ENCODE assay signal across 15 cellular contexts in the genomic region with DNA sequence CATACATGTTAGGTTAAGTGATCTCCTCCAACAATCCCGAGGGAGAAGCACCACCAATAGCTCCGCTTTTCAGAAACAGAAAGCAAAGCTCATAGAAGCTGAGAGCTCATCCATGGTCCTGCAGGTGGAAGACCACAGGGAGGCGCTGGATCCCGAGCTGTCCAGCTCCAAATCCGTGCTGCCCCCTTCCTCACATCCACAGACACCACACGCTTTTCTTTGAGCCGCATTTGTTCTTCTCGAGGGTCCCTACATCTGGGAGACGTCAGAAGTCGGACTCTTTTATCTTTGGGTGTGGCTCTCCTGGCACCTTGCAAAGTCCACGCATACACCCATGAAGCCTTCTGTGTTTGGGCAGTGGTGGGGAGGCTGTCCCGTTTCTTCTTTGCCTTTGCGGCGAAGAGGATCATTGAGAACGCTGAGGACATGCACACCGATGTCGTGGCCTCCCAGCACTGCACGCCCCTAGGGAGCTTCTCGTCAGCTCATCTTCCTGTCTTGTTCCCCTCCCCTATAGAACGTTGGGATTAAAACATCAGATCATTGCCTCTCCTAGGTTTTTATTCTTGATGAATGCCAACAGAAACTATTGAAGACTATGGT.
DNase-seq lines count a peak whose midpoint lies in the region; ATAC-seq and TF ChIP-seq lines count a peak whose summit lies in the region.
"Had no signal": no experiment of that assay in that cellular context is flagged by ENCODE, and none has a peak within 500 bp of the region (broad histone marks: within the 10 kb centered on the region; RNA-seq: fewer than 3 reads in every experiment).

No MANE protein-coding gene starts in this region.

- peaks cover 8% of the 10 kb centered on the region for H3K36me3 Mint-ChIP-seq in GM23338 (ENCODE audit: low read depth)
- H3K36me3 Mint-ChIP-seq: CD4-positive, alpha-beta memory T cell had no signal

- POLR2A ChIA-PET in PC-9 (lab: Charles Lee; ENCODE audit: unreplicated experiment) = no interaction called here

- peaks cover 37% of the 10 kb centered on the region for H3K9me3 Mint-ChIP-seq in GM23338

- no peak overlapping the region for H3K27ac Mint-ChIP-seq in GM23338
- H3K27ac Mint-ChIP-seq: CD4-positive, alpha-beta memory T cell had no signal

- H3K4me1 Mint-ChIP-seq in GM23338 = peaks cover 5% of the 10 kb centered on the region; the same call in 1 of the 3 replicates
- H3K4me1 Mint-ChIP-seq: CD4-positive, alpha-beta memory T cell had no signal

- H3K27me3 ChIP-seq in GM23338 (ENCODE audit: insufficient read depth) (no peaks in the 10 kb centered on the region), PC-9 (ENCODE audit: insufficient read depth, low read depth) (peaks cover 92% of the 10 kb centered on the region)
- H3K27me3 ChIP-seq: MG63, pancreas had no signal

- H4K20me1 ChIP-seq in GM23338 (replicated peaks; ENCODE audit: insufficient read depth) (no peaks in the 10 kb centered on the region), PC-9 (ENCODE audit: insufficient read depth) (no peaks in the 10 kb centered on the region; the same call in 1 of the 2 replicates)

- H2AFZ ChIP-seq in GM23338 = no peak overlapping the region
- H2AFZ ChIP-seq in PC-9 = no peak overlapping the region

- ATAC-seq in GM23338 (peak; percentile 99), HG03280 (IDR thresholded peaks at IDR 0.05; ENCODE audit: unreplicated experiment) (no peak)
- ATAC-seq: left lung had no signal

- H3K4me3 ChIP-seq in GM23338 (no peak overlapping the region), PC-9 (no peak overlapping the region)
- H3K4me3 ChIP-seq: cardiac muscle cell, left lung, MG63, pancreas had no signal

- H3K27ac ChIP-seq in C4-2B (no peak overlapping the region), GM23338 (ENCODE audit: low read depth) (no peak overlapping the region), PC-9 (no peak overlapping the region)
- H3K27ac ChIP-seq: cardiac muscle cell, left lung, pancreas had no signal

- peak; percentile 46 for TF ChIP-seq CTCF in C4-2B (conservative IDR thresholded peaks at IDR 0.05)
- TF ChIP-seq CTCF in GM23338 (conservative IDR thresholded peaks at IDR 0.05; ENCODE audit: low read depth in 2 of 2) = peak; percentile 81 to 96
- TF ChIP-seq CTCF in PC-9 (conservative IDR thresholded peaks at IDR 0.05) = peak; percentile 33; the same call in 1 of the 2 replicates

- H3K9me3 ChIP-seq in PC-9 (ENCODE audit: insufficient read depth, low read depth) = no peaks in the 10 kb centered on the region
- H3K9me3 ChIP-seq: MG63, pancreas had no signal

- DNase-seq in GM23338 (ENCODE audit: low spot score) = peak; percentile 90
- no peak for DNase-seq in PC-9
- DNase-seq in iPS-NIHi7 (ENCODE audit: extremely low spot score) = peak; percentile 94
- DNase-seq in DMS153 treated with DMSO at 0.1 percent for 48 hours (lab: John Stamatoyannopoulos, UW; ENCODE audit: unreplicated experiment) = no peak
- no peak for DNase-seq in activated T-cell treated with anti-CD3 and anti-CD28 coated beads for 4 hours
- DNase-seq in dermis blood vessel endothelial cell = no peak
- DNase-seq: activated T-cell treated with anti-CD3 and anti-CD28 coated beads, Interleukin-2, amount 50 U/mL, for 48 hours; CD4-positive, alpha-beta memory T cell; MG63; pancreas; T1000 had no signal

- no peak overlapping the region for H3K4me3 Mint-ChIP-seq in GM23338
- H3K4me3 Mint-ChIP-seq: CD4-positive, alpha-beta memory T cell had no signal

- CTCF ChIA-PET in PC-9 (lab: Charles Lee) = interaction anchor here (0.7 kb wide), 2 partner anchors 224 to 407 kb away, joined by 3 to 22 read pairs; no protein-coding TSS in a partner anchor

- H3K36me3 ChIP-seq in GM23338 (ENCODE audit: insufficient read depth) = no peaks in the 10 kb centered on the region
- no peaks in the 10 kb centered on the region for H3K36me3 ChIP-seq in PC-9 (ENCODE audit: low read depth)
- H3K36me3 ChIP-seq: cardiac muscle cell, left lung, MG63, pancreas had no signal

- no peaks in the 10 kb centered on the region for H3K79me2 ChIP-seq in GM23338 (replicated peaks; ENCODE audit: insufficient read depth)
- H3K79me2 ChIP-seq in PC-9 (ENCODE audit: low read depth) = no peaks in the 10 kb centered on the region

- intact Hi-C loops in PC-9 (cut with micrococcal nuclease; ENCODE audit: unreplicated experiment) = no loop called here

- no peaks in the 10 kb centered on the region; the same call in 1 of the 2 replicates for H3F3A ChIP-seq in GM23338 (replicated peaks; ENCODE audit: low read depth)
- no peaks in the 10 kb centered on the region for H3F3A ChIP-seq in PC-9 (ENCODE audit: insufficient read depth, low read depth)

- peaks cover 5% of the 10 kb centered on the region; the same call in 1 of the 2 replicates for H3K4me1 ChIP-seq in GM23338 (ENCODE audit: insufficient read depth)
- no peaks in the 10 kb centered on the region for H3K4me1 ChIP-seq in PC-9 (replicated peaks; ENCODE audit: insufficient read depth)
- H3K4me1 ChIP-seq: left lung, pancreas had no signal

- H3K9me2 ChIP-seq in GM23338 (ENCODE audit: insufficient read depth) (peaks cover 7% of the 10 kb centered on the region), PC-9 (ENCODE audit: insufficient read depth) (no peaks in the 10 kb centered on the region)

- H3K4me2 ChIP-seq in GM23338 (no peak overlapping the region), PC-9 (no peak overlapping the region)

- peaks cover 4% of the 10 kb centered on the region for H3K27me3 Mint-ChIP-seq in GM23338 (ENCODE audit: insufficient read depth, low read depth, poor library complexity)

- no TSS peak for BruUV-seq in PC-9 (replicated peaks; lab: Mats Ljungman, UMichigan)

TF ChIP-seq in GM23338, 12 proteins besides CTCF, POLR2A, EP300 and RAD21 (continues in another document):
- TF ChIP-seq EZH2phosphoT487 (IDR thresholded peaks at IDR 0.05; ENCODE audit: unreplicated experiment) = no peak
- no peak for TF ChIP-seq EZH2 (IDR thresholded peaks at IDR 0.05; ENCODE audit: low read depth, unreplicated experiment)
- no peak for TF ChIP-seq ZNF114 (CRISPR knock-in tag; IDR thresholded peaks at IDR 0.05)
- no peak for TF ChIP-seq ZNF331 (CRISPR knock-in tag; IDR thresholded peaks at IDR 0.05; ENCODE audit: low read depth)
- TF ChIP-seq, protein P1, sequence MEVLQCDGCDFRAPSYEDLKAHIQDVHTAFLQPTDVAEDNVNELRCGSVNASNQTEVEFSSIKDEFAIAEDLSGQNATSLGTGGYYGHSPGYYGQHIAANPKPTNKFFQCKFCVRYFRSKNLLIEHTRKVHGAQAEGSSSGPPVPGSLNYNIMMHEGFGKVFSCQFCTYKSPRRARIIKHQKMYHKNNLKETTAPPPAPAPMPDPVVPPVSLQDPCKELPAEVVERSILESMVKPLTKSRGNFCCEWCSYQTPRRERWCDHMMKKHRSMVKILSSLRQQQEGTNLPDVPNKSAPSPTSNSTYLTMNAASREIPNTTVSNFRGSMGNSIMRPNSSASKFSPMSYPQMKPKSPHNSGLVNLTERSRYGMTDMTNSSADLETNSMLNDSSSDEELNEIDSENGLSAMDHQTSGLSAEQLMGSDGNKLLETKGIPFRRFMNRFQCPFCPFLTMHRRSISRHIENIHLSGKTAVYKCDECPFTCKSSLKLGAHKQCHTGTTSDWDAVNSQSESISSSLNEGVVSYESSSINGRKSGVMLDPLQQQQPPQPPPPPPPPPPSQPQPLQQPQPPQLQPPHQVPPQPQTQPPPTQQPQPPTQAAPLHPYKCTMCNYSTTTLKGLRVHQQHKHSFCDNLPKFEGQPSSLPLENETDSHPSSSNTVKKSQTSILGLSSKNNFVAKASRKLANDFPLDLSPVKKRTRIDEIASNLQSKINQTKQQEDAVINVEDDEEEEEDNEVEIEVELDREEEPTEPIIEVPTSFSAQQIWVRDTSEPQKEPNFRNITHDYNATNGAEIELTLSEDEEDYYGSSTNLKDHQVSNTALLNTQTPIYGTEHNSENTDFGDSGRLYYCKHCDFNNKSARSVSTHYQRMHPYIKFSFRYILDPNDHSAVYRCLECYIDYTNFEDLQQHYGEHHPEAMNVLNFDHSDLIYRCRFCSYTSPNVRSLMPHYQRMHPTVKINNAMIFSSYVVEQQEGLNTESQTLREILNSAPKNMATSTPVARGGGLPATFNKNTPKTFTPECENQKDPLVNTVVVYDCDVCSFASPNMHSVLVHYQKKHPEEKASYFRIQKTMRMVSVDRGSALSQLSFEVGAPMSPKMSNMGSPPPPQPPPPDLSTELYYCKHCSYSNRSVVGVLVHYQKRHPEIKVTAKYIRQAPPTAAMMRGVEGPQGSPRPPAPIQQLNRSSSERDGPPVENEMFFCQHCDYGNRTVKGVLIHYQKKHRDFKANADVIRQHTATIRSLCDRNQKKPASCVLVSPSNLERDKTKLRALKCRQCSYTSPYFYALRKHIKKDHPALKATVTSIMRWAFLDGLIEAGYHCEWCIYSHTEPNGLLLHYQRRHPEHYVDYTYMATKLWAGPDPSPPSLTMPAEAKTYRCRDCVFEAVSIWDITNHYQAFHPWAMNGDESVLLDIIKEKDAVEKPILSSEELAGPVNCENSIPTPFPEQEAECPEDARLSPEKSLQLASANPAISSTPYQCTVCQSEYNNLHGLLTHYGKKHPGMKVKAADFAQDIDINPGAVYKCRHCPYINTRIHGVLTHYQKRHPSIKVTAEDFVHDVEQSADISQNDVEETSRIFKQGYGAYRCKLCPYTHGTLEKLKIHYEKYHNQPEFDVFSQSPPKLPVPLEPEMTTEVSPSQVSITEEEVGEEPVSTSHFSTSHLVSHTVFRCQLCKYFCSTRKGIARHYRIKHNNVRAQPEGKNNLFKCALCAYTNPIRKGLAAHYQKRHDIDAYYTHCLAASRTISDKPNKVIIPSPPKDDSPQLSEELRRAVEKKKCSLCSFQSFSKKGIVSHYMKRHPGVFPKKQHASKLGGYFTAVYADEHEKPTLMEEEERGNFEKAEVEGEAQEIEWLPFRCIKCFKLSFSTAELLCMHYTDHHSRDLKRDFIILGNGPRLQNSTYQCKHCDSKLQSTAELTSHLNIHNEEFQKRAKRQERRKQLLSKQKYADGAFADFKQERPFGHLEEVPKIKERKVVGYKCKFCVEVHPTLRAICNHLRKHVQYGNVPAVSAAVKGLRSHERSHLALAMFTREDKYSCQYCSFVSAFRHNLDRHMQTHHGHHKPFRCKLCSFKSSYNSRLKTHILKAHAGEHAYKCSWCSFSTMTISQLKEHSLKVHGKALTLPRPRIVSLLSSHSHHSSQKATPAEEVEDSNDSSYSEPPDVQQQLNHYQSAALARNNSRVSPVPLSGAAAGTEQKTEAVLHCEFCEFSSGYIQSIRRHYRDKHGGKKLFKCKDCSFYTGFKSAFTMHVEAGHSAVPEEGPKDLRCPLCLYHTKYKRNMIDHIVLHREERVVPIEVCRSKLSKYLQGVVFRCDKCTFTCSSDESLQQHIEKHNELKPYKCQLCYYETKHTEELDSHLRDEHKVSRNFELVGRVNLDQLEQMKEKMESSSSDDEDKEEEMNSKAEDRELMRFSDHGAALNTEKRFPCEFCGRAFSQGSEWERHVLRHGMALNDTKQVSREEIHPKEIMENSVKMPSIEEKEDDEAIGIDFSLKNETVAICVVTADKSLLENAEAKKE (CRISPR knock-in tag; IDR thresholded peaks at IDR 0.05) = no peak
- no peak for TF ChIP-seq CREB1 (CRISPR knock-in tag; IDR thresholded peaks at IDR 0.05; ENCODE audit: low read depth)

Comparison
In these comparisons a context has a peak if more than half of its experiments do, and no peak if none do; other contexts are left out.
1. CTCF ChIP-seq: peak in every context shown above with its lines; median percentile 88 in GM23338; 46 in C4-2B; 33 in PC-9.
2. DNase-seq: peak in GM23338 (single experiment) and iPS-NIHi7 (single experiment); none in PC-9 (0 of 2), DMS153 treated with DMSO at 0.1 percent for 48 hours (single experiment), activated T-cell treated with anti-CD3 and anti-CD28 coated beads for 4 hours (single experiment) and dermis blood vessel endothelial cell (single experiment).